Comparison of ENCODE assay signal across 8 cellular contexts in the genomic region with DNA sequence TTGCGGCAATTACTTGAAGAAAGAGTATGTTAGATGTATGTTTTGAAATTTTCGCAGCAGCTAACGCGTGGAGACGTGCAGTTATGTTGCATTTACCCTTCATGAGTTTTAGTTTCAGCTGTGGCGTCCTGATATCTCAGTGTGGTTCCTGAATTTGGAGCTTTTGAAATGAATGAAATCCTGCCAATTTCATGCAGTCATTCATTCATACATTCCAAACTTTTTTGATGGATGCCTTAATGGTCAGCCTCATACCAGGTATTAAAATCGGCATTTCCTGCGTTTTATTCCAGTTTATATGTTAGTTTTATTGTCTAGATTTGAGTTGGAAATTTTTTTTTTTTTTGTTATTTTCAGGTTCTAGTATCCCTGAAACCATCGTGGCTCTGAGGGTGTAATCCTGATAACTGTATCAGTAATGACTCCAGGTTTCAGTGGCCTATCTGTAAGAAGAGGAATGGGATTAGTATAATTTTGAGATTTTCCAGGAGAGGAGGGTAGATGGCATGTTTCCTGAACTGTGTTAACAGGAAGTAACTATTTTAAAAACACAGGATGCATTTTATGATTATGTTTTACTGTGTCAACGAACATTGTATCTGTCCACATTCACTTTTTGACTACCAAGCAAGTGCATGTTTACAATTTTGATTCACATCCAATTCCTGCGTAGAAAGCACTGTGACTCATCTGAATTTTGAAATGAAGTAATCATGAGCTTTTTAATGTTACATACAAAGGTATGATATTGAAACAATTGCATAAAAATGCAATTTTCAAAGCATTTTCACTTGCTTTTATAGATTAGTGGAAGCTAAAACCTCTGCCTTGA. TPM values are rescaled to one million over a fixed set of nuclear protein-coding genes. Genes with fewer than 3 reads are reported as not detected.
DNase-seq lines count a peak whose midpoint lies in the region; ATAC-seq, FAIRE-seq and TF ChIP-seq lines count a peak whose summit lies in the region.

No MANE protein-coding gene starts in this region.

- POLR2A ChIA-PET in Caco-2 (lab: Charles Lee): interaction anchor here (1.1 to 1.5 kb wide), 4 partner anchors 7 to 66 kb away, joined by 5 to 8 read pairs (median 6); a partner anchor contains a TSS

- no peaks in the 10 kb centered on the region for H3K9me3 ChIP-seq in Caco-2

- TF ChIP-seq CTCF in Caco-2 (IDR thresholded peaks at IDR 0.05; ENCODE audit: insufficient read depth in 1 of 2, low read depth in 1 of 2, low read length in 1 of 2, severe bottlenecking in 1 of 2, unreplicated experiment in 1 of 2): no peak

- TSS peak; percentile 49 for BruUV-seq in Caco-2 (replicated peaks; lab: Mats Ljungman, UMichigan)

- H3K4me1 Mint-ChIP-seq in Caco-2 (ENCODE audit: low read depth, unreplicated experiment): peaks cover 7% of the 10 kb centered on the region

- H3K4me3 ChIP-seq in Caco-2 (ENCODE audit: low read depth, low read length): peak overlapping the region; percentile 66

- H3K36me3 Mint-ChIP-seq in Caco-2 (ENCODE audit: insufficient read depth, unreplicated experiment): no peaks in the 10 kb centered on the region

- intact Hi-C loops in Caco-2 (cut with micrococcal nuclease; ENCODE audit: unreplicated experiment): loop anchor here (1.0 to 2.0 kb wide), 3 partner anchors 34 to 328 kb away; no protein-coding TSS in a partner anchor

- no peaks in the 10 kb centered on the region for H3K27me3 Mint-ChIP-seq in Caco-2 (ENCODE audit: insufficient read depth, unreplicated experiment)

- H3K4me1 ChIP-seq in Caco-2: peaks cover 24% of the 10 kb centered on the region

- H3K36me3 ChIP-seq in Caco-2 (ENCODE audit: control insufficient read depth, insufficient read depth, low read length): no peaks in the 10 kb centered on the region

- H3K9me3 Mint-ChIP-seq in Caco-2 (ENCODE audit: unreplicated experiment): no peaks in the 10 kb centered on the region

- H3K27ac ChIP-seq in substantia nigra (ENCODE audit: low read depth, low read length, poor library complexity, severe bottlenecking): peak overlapping the region; percentile 87

- no peak for DNase-seq in Caco-2
- DNase-seq in HS-27A (ENCODE audit: low read depth): peak; percentile 14
- peak; percentile 82 for DNase-seq in amniotic epithelial cell (ENCODE audit: low read depth)
- no peak for DNase-seq in substantia nigra (lab: John Stamatoyannopoulos, UW)
- no peak for DNase-seq in NCI-H748 treated with DMSO at 0.1 percent for 48 hours (lab: John Stamatoyannopoulos, UW)

- CTCF ChIA-PET in Caco-2 (lab: Charles Lee): interaction anchor here (1.1 to 1.7 kb wide), 2 partner anchors 7 to 62 kb away, joined by 3 to 8 read pairs; a partner anchor contains a TSS

- no peaks in the 10 kb centered on the region for H3K27me3 ChIP-seq in Caco-2 (replicated peaks; ENCODE audit: control insufficient read depth, insufficient read depth, low read length)

- peak overlapping the region; percentile 74 for H3K4me3 Mint-ChIP-seq in Caco-2 (ENCODE audit: unreplicated experiment)

- no peak for ATAC-seq in GM21619 (IDR thresholded peaks at IDR 0.05; ENCODE audit: unreplicated experiment)
- no peak for ATAC-seq in HG03139 (IDR thresholded peaks at IDR 0.05; ENCODE audit: unreplicated experiment)

- FAIRE-seq in islet of Langerhans (lab: Jason Lieb, UNC): peak; percentile 96

- peak overlapping the region; percentile 79 for H3K27ac Mint-ChIP-seq in Caco-2 (ENCODE audit: unreplicated experiment)

RNA-seq across cellular contexts. Expression of a gene that starts 1.0 kb away (rescaled TPM):
- 20.4 TPM in 2 replicates for total RNA-seq in Caco-2 (2022)

Comparison
In these comparisons a context has a peak if more than half of its experiments do, and no peak if none do; other contexts are left out.
1. DNase-seq: peak in HS-27A (single experiment) and amniotic epithelial cell (single experiment); none in Caco-2 (0 of 2), substantia nigra (0 of 49) and NCI-H748 treated with DMSO at 0.1 percent for 48 hours (single experiment).